8 cellular contexts compared by ENCODE assay signal in the genomic region with DNA sequence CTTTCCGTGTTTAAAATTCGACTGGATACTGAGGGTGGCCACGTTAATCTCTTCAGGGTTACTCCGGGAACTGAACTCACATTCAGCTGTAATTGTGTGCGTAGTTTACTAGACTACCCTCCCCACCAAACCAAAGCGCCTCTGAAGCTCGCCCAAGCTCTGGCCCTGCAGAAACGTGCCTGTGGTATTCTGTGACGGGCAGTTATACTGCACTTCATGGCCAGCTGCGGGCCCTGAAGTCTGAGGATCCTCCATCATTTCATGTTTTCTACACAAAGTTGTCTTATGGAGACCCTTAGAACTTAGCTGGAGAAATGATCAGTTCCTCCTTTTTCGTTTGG. TPM values are rescaled to one million over a fixed set of nuclear protein-coding genes. Genes with fewer than 3 reads are reported as not detected.
DNase-seq lines count a peak whose midpoint lies in the region; ATAC-seq and TF ChIP-seq lines count a peak whose summit lies in the region.

No MANE protein-coding gene starts in this region.

- H3K27me3 Mint-ChIP-seq in CD4-positive, alpha-beta T cell = no peaks in the 10 kb centered on the region
- no peaks in the 10 kb centered on the region for H3K27me3 Mint-ChIP-seq in activated B cell treated with CpG ODN at 0.5 μM for 24 hours
- peaks cover 3 to 7% of the 10 kb centered on the region in 2 donors for H3K27me3 Mint-ChIP-seq in stimulated activated naive B cell treated with anti-CD40 and anti-IgM and Interleukin-4, amounts not matched to agents 10 μg/mL and 1 μg/mL and 100 μg/mL, for 72 hours

- peaks cover 22% of the 10 kb centered on the region for H3K9me3 ChIP-seq in CD4-positive, alpha-beta T cell (ENCODE audit: control insufficient read depth, low read length)

- DNase-seq in CD4-positive, alpha-beta T cell = peak in 1 of 10 experiments; percentile 0
- DNase-seq in HEK293T (ENCODE audit: extremely low spot score) (peak; percentile 11), activated B cell treated with CpG ODN at 0.5 μM for 24 hours (no peak), germinal center (ENCODE audit: low spot score) (no peak)
- no peak for DNase-seq in stimulated activated naive B cell treated with anti-CD40 and anti-IgM and Interleukin-4, amounts not matched to agents 10 μg/mL and 1 μg/mL and 100 μg/mL, for 72 hours

- POLR2A ChIA-PET in CD4-positive, alpha-beta T cell (lab: Charles Lee) = interaction anchor here (0.5 to 3.4 kb wide), 13 partner anchors 17 to 216 kb away, joined by 3 to 36 read pairs (median 5); partner anchors contain the start of genes CHFR, ZNF10, ZNF140 and ZNF268
- POLR2A ChIA-PET in HEK293T (lab: Yijun Ruan, JAX) = interaction anchor here (0.9 to 1.6 kb wide), 5 partner anchors 23 to 143 kb away, joined by 3 to 5 read pairs (median 3); partner anchors contain the start of genes CHFR, ZNF10 and ZNF891
- POLR2A ChIA-PET in activated B cell treated with CpG ODN at 0.5 μM for 24 hours (lab: Charles Lee) = interaction anchor here (0.6 to 2.6 kb wide), 12 partner anchors 31 to 194 kb away, joined by 3 to 27 read pairs (median 5); partner anchors contain the start of genes CHFR, ZNF10, ZNF268 and ZNF605

- peaks cover 38% of the 10 kb centered on the region for H3K4me1 Mint-ChIP-seq in CD4-positive, alpha-beta T cell (ENCODE audit: low read depth)
- peaks cover 23% of the 10 kb centered on the region for H3K4me1 Mint-ChIP-seq in activated B cell treated with CpG ODN at 0.5 μM for 24 hours
- H3K4me1 Mint-ChIP-seq in stimulated activated naive B cell treated with anti-CD40 and anti-IgM and Interleukin-4, amounts not matched to agents 10 μg/mL and 1 μg/mL and 100 μg/mL, for 72 hours = peaks cover 14 to 23% of the 10 kb centered on the region in 2 donors

- H3K36me3 Mint-ChIP-seq in CD4-positive, alpha-beta T cell (ENCODE audit: low read depth) = peaks cover 60% of the 10 kb centered on the region
- H3K36me3 Mint-ChIP-seq in activated B cell treated with CpG ODN at 0.5 μM for 24 hours (ENCODE audit: low read depth) = peaks cover 42% of the 10 kb centered on the region
- H3K36me3 Mint-ChIP-seq in stimulated activated naive B cell treated with anti-CD40 and anti-IgM and Interleukin-4, amounts not matched to agents 10 μg/mL and 1 μg/mL and 100 μg/mL, for 72 hours = peaks cover 41 to 48% of the 10 kb centered on the region in 2 donors

- H3K27ac Mint-ChIP-seq in CD4-positive, alpha-beta T cell = peak overlapping the region; percentile 96
- peak overlapping the region; percentile 94 for H3K27ac Mint-ChIP-seq in activated B cell treated with CpG ODN at 0.5 μM for 24 hours
- H3K27ac Mint-ChIP-seq in stimulated activated naive B cell treated with anti-CD40 and anti-IgM and Interleukin-4, amounts not matched to agents 10 μg/mL and 1 μg/mL and 100 μg/mL, for 72 hours = peak overlapping the region; percentile 98

- peaks cover 11% of the 10 kb centered on the region for H3K9me3 Mint-ChIP-seq in CD4-positive, alpha-beta T cell
- H3K9me3 Mint-ChIP-seq in activated B cell treated with CpG ODN at 0.5 μM for 24 hours = peaks cover 16% of the 10 kb centered on the region
- peaks cover 12% of the 10 kb centered on the region in 2 donors for H3K9me3 Mint-ChIP-seq in stimulated activated naive B cell treated with anti-CD40 and anti-IgM and Interleukin-4, amounts not matched to agents 10 μg/mL and 1 μg/mL and 100 μg/mL, for 72 hours

- CTCF ChIA-PET in CD4-positive, alpha-beta T cell (lab: Charles Lee) = interaction anchor here (3.0 to 3.3 kb wide), 2 partner anchors 93 to 194 kb away, joined by 9 read pairs; partner anchors contain the start of gene ZNF268
- CTCF ChIA-PET in HEK293T (lab: Yijun Ruan, JAX) = no interaction called here
- CTCF ChIA-PET in activated B cell treated with CpG ODN at 0.5 μM for 24 hours (lab: Charles Lee) = interaction anchor here (2.2 kb wide), 1 partner anchor 194 kb away, joined by 10 read pairs; the partner anchor contains the start of gene ZNF268

- H3K27ac ChIP-seq in CD4-positive, alpha-beta T cell (ENCODE audit: low read depth, low read length) = peak overlapping the region; percentile 76

- TF ChIP-seq CTCF in CD4-positive, alpha-beta T cell (IDR thresholded peaks at IDR 0.05) = no peak
- no peak for TF ChIP-seq CTCF in activated B cell treated with CpG ODN at 0.5 μM for 24 hours (IDR thresholded peaks at IDR 0.05)

- ATAC-seq in CD4-positive, alpha-beta T cell (ENCODE audit: poor library complexity) = no peak
- ATAC-seq in activated B cell treated with CpG ODN at 0.5 μM for 24 hours (ENCODE audit: low read depth) (no peak), GM19023 (IDR thresholded peaks at IDR 0.05; ENCODE audit: unreplicated experiment) (no peak), HG02840 (IDR thresholded peaks at IDR 0.05; ENCODE audit: low FRiP score, unreplicated experiment) (no peak)
- ATAC-seq in stimulated activated naive B cell treated with anti-CD40 and anti-IgM and Interleukin-4, amounts not matched to agents 10 μg/mL and 1 μg/mL and 100 μg/mL, for 72 hours (replicated peaks) = peak; percentile 17 to 22

- intact Hi-C loops in CD4-positive, alpha-beta T cell (cut with DNase I, micrococcal nuclease) = loop anchor here (1.0 to 5.0 kb wide), 7 partner anchors 31 to 194 kb away; partner anchors contain the start of genes ZNF140 (in 2 of the 2), ZNF268 (in 2 of the 2), ZNF84 (in 2 of the 2) and ZNF10 (in 1 of the 2)
- intact Hi-C loops in activated B cell treated with CpG ODN at 0.5 μM for 24 hours (cut with micrococcal nuclease) = loop anchor here (1.0 to 2.0 kb wide), 10 partner anchors 31 to 277 kb away; partner anchors contain the start of genes CHFR, PGAM5, ZNF10 and ZNF140

- peak overlapping the region; percentile 97 for H3K4me3 Mint-ChIP-seq in CD4-positive, alpha-beta T cell
- peak overlapping the region; percentile 95 for H3K4me3 Mint-ChIP-seq in activated B cell treated with CpG ODN at 0.5 μM for 24 hours
- H3K4me3 Mint-ChIP-seq in stimulated activated naive B cell treated with anti-CD40 and anti-IgM and Interleukin-4, amounts not matched to agents 10 μg/mL and 1 μg/mL and 100 μg/mL, for 72 hours = peak overlapping the region; percentile 84 to 90

- no peaks in the 10 kb centered on the region for H3K27me3 ChIP-seq in CD4-positive, alpha-beta T cell (ENCODE audit: control insufficient read depth, insufficient read depth, low read length)

- peak overlapping the region; percentile 99 for H3K4me3 ChIP-seq in iPS-11a (ENCODE audit: low read depth, low read length)

TF ChIP-seq in HEK293T, 16 proteins besides CTCF, POLR2A, EP300 and RAD21:
- TF ChIP-seq FOXM1 (IDR thresholded peaks at IDR 0.05; ENCODE audit: borderline replicate concordance) = no peak
- TF ChIP-seq NFRKB (IDR thresholded peaks at IDR 0.05) = no peak

RNA-seq across cellular contexts. Expression of gene ZNF26, which starts 0.7 kb away (rescaled TPM):
- total RNA-seq in CD4-positive, alpha-beta T cell = 10 to 100 TPM; 29.1 to 31.9 TPM
- 20.8 and 24.9 TPM in 2 replicates for total RNA-seq in activated B cell treated with CpG ODN at 0.5 μM for 24 hours

RNA-seq across cellular contexts. Expression of gene ZNF605, which starts 30.7 kb away (rescaled TPM):
- total RNA-seq in CD4-positive, alpha-beta T cell = 1 to 10 TPM; 5.3 to 5.8 TPM
- total RNA-seq in activated B cell treated with CpG ODN at 0.5 μM for 24 hours = 12.2 and 15.4 TPM in 2 replicates

RNA-seq across cellular contexts. Expression of gene ZNF84, which starts 50.5 kb away (rescaled TPM):
- total RNA-seq in CD4-positive, alpha-beta T cell = 10 to 100 TPM; 22.8 to 26.0 TPM
- total RNA-seq in activated B cell treated with CpG ODN at 0.5 μM for 24 hours = 34.8 and 41.1 TPM in 2 replicates

Comparison
In these comparisons a context has a peak if more than half of its experiments do, and no peak if none do; other contexts are left out.
1. ATAC-seq: peak in stimulated activated naive B cell treated with anti-CD40 and anti-IgM and Interleukin-4, amounts not matched to agents 10 μg/mL and 1 μg/mL and 100 μg/mL, for 72 hours (2 of 2); none in CD4-positive, alpha-beta T cell (single experiment), activated B cell treated with CpG ODN at 0.5 μM for 24 hours (single experiment), GM19023 (single experiment) and HG02840 (single experiment).
2. Peak in every context shown above with its lines, with median percentiles within 50 percentile points of each other: H3K27ac Mint-ChIP-seq and H3K4me3 Mint-ChIP-seq.